ENCODE assay signal across 1 cellular context in genomic region chr17:35142467-35142796, GRCh38.
A peak's percentile ranks its signal among the peaks of the same experiment; 100 is the strongest.
TF ChIP-seq lines count a peak whose summit lies in the region.

No MANE protein-coding gene starts in this region.

TF ChIP-seq in HepG2, 621 proteins besides CTCF, POLR2A, EP300 and RAD21:
- TF ChIP-seq PHF21A (CRISPR knock-in tag; IDR thresholded peaks at IDR 0.05), result 0 out of 2 replicates have a peak, but pooled peaks have one; percentile 6
- TF ChIP-seq SAP130 (CRISPR knock-in tag; IDR thresholded peaks at IDR 0.05; ENCODE audit: low read depth), result no peak
- no peak for TF ChIP-seq USF2 (IDR thresholded peaks at IDR 0.05; ENCODE audit: low read depth, low read length)
- TF ChIP-seq USF2 (CRISPR knock-in tag; IDR thresholded peaks at IDR 0.05; ENCODE audit: borderline replicate concordance), result 0 out of 2 replicates have a peak, but pooled peaks have one; percentile 13
- TF ChIP-seq ZNF564 (CRISPR knock-in tag; IDR thresholded peaks at IDR 0.05), result peak; percentile 7; the same call in 1 of the 2 replicates
- TF ChIP-seq ZNF550 (CRISPR knock-in tag; IDR thresholded peaks at IDR 0.05; ENCODE audit: borderline replicate concordance), result 0 out of 2 replicates have a peak, but pooled peaks have one; percentile 0
TF ChIP-seq in HepG2: peak in this region for 4.
